ENCODE assay signal across 8 cellular contexts in the genomic region with DNA sequence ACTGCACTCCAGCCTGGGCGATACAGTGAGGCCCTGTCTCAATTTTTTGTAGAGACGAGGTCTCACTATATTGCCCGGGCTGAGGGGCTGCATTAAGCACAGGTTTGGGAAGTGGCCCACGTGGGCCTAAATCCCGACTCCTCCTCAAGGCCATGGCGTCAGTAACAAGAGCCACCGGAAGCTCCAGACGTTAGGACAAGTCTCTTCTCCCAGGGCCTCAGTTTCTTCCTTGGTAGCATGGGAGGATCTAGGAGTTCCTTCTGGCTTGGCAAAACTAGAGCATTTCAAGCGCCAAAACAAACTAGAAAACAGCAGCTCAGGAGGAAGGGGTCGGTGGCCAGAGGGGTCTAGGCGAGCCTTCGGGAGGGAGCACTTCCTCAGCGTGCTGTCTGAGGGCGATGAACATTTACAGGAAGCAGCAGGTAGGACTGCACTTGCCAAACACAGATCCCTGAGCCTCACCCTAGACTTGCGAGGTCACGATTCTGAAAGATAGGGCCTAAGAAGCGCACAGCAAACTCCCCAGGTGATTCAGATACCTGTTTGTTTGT. TPM values are rescaled to one million over a fixed set of nuclear protein-coding genes. Genes with fewer than 3 reads are reported as not detected.
DNase-seq lines count a peak whose midpoint lies in the region; ATAC-seq and TF ChIP-seq lines count a peak whose summit lies in the region.

No MANE protein-coding gene starts in this region.

- H3K27ac ChIP-seq in SU-DHL-6 (ENCODE audit: low read depth, low read length) = peak overlapping the region; percentile 71
- peak overlapping the region; percentile 88 for H3K27ac ChIP-seq in psoas muscle

- ATAC-seq in HG02870 (IDR thresholded peaks at IDR 0.05; ENCODE audit: unreplicated experiment) (peak; percentile 16), psoas muscle (peak; percentile 26 to 44 (median 34)), GM19463 (IDR thresholded peaks at IDR 0.05; ENCODE audit: unreplicated experiment) (no peak)

- intact Hi-C loops in psoas muscle (cut with DNase I) = loop anchor here in 1 of 2 donors (2.0 to 10.0 kb wide), 2 partner anchors 110 to 142 kb away; partner anchors contain the start of genes MAP2K1 and TIPIN

- H3K27me3 ChIP-seq in SU-DHL-6 (ENCODE audit: low read length) = no peaks in the 10 kb centered on the region
- H3K27me3 ChIP-seq in psoas muscle (ENCODE audit: insufficient read depth in 3 of 3, low read length in 2 of 3) = no peaks in the 10 kb centered on the region

- peak overlapping the region; percentile 21 for H2AFZ ChIP-seq in SU-DHL-6 (ENCODE audit: low read depth, low read length, severe bottlenecking)

- no peaks in the 10 kb centered on the region for H3K9me3 ChIP-seq in SU-DHL-6 (ENCODE audit: insufficient read depth, low read length)
- H3K9me3 ChIP-seq in psoas muscle = no peaks in the 10 kb centered on the region

- no peaks in the 10 kb centered on the region for H3K9me2 ChIP-seq in SU-DHL-6 (replicated peaks; ENCODE audit: insufficient read depth, low read length)

- H3F3A ChIP-seq in SU-DHL-6 (ENCODE audit: insufficient read depth) = peaks cover 57% of the 10 kb centered on the region

- 16 to 19% (median 19%) methylated on average over 17 of the region's 17 CpGs for WGBS in psoas muscle, 3 donors

- peak overlapping the region; percentile 89 for H3K9ac ChIP-seq in SU-DHL-6 (ENCODE audit: low read length)

- H4K20me1 ChIP-seq in SU-DHL-6 (ENCODE audit: low read depth, low read length) = peaks cover 7% of the 10 kb centered on the region

- peaks cover 27% of the 10 kb centered on the region for H3K4me1 ChIP-seq in psoas muscle

- DNase-seq in NCI-H146 (lab: John Stamatoyannopoulos, UW) (peak; percentile 9), NCI-H146 treated with DMSO at 0.1 percent for 48 hours (lab: John Stamatoyannopoulos, UW; ENCODE audit: unreplicated experiment) (no peak), fibroblast of pulmonary artery (ENCODE audit: low read depth) (no peak), psoas muscle (no peak), NCI-H526 treated with DMSO at 0.1 percent for 48 hours (lab: John Stamatoyannopoulos, UW) (no peak)

- TF ChIP-seq CTCF in SU-DHL-6 (IDR thresholded peaks at IDR 0.05; ENCODE audit: insufficient read depth, low read length, poor library complexity, severe bottlenecking) (no peak), fibroblast of pulmonary artery (IDR thresholded peaks at IDR 0.05; ENCODE audit: low read length, missing control alignments) (no peak), psoas muscle (IDR thresholded peaks at IDR 0.05) (no peak)

- peak overlapping the region; percentile 91 for H3K4me2 ChIP-seq in SU-DHL-6 (ENCODE audit: low read depth, low read length, poor library complexity, severe bottlenecking)

- peaks cover 37% of the 10 kb centered on the region for H3K36me3 ChIP-seq in SU-DHL-6 (ENCODE audit: low read length)
- peaks cover 9 to 88% of the 10 kb centered on the region in 2 donors for H3K36me3 ChIP-seq in psoas muscle (ENCODE audit: insufficient read depth in 1 of 2, low read depth in 1 of 2)

- peaks cover 21% of the 10 kb centered on the region for H3K79me2 ChIP-seq in SU-DHL-6 (ENCODE audit: insufficient read depth, low read length)

- H3K4me3 ChIP-seq in SU-DHL-6 (ENCODE audit: insufficient read depth, low read length, poor library complexity, severe bottlenecking) (peak overlapping the region; percentile 82), fibroblast of pulmonary artery (replicated peaks; ENCODE audit: low read depth, low read length) (peak overlapping the region; percentile 61), psoas muscle (peak overlapping the region; percentile 91)

RNA-seq across cellular contexts. Expression of gene SNAPC5, which starts 0.5 kb away (rescaled TPM):
- total RNA-seq in psoas muscle = 10 to 100 TPM; 32.7 to 50.3 (median 33.4) TPM
- polyA plus RNA-seq in psoas muscle = 10 to 100 TPM; 34.7 to 86.0 (median 51.8) TPM

RNA-seq across cellular contexts. Expression of gene RPL4, which starts 7.6 kb away (rescaled TPM):
- 1,000 to 10,000 TPM; 1,435 to 2,180 (median 2,033) TPM for total RNA-seq in psoas muscle
- polyA plus RNA-seq in psoas muscle = 1,000 to 10,000 TPM; 2,343 to 3,153 (median 2,635) TPM

RNA-seq across cellular contexts. Expression of gene ZWILCH, which starts 8.1 kb away (rescaled TPM):
- 1 to 10 TPM; 2.2 to 4.2 (median 2.6) TPM for total RNA-seq in psoas muscle
- 1 to 10 TPM; 1.5 to 4.5 (median 2.9) TPM for polyA plus RNA-seq in psoas muscle
